ENCODE assay signal across 8 cellular contexts in the genomic region with DNA sequence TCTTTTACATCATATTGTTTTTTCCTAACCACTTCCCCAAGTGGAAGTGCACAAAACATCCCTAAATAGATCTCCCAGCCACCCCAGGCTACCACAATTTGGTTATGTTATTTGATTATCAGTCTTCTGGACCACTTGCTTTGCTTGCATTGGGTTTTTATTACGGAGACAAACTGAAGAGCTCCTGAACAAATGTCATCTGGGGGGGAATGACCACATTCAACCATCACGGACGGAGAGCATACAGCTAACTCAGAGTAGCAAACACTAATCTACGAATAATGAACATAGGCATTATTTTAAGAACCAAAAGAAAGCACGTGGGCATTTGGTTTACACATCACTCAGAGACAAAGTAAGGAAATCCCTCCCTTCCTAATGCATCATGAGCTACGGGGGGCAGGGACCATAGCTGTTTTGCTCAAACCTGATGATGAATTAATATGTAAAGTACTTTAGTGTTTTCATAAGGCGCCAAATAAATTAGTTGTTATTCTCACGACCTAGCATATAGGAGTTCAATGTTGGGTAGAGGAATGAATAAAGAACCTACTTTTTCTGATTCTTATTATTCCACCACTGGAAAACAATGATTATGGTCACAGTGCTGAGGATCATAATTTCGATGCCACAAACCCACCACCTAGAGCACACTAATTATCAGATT. TPM values are rescaled to one million over a fixed set of nuclear protein-coding genes. Genes with fewer than 3 reads are reported as not detected.
DNase-seq lines count a peak whose midpoint lies in the region; ATAC-seq and TF ChIP-seq lines count a peak whose summit lies in the region.

No MANE protein-coding gene starts in this region.

- H3K36me3 ChIP-seq in MG63, result no peaks in the 10 kb centered on the region
- no peaks in the 10 kb centered on the region for H3K36me3 ChIP-seq in kidney epithelial cell (ENCODE audit: control insufficient read depth, insufficient read depth, low read length)
- no peaks in the 10 kb centered on the region for H3K36me3 ChIP-seq in suprapubic skin

- peaks cover 22% of the 10 kb centered on the region for H3K4me1 ChIP-seq in suprapubic skin

- H3K4me3 ChIP-seq in MG63 (peak overlapping the region; percentile 53), kidney epithelial cell (ENCODE audit: low read depth, low read length) (peak overlapping the region; percentile 67), suprapubic skin (peak overlapping the region; percentile 98)

- TF ChIP-seq EP300 in suprapubic skin (IDR thresholded peaks at IDR 0.05), result no peak

- TF ChIP-seq CTCF in kidney epithelial cell (IDR thresholded peaks at IDR 0.05; ENCODE audit: insufficient read depth, low read length, poor library complexity, severe bottlenecking) (no peak), suprapubic skin (IDR thresholded peaks at IDR 0.05) (no peak)

- ATAC-seq in GM18505 (IDR thresholded peaks at IDR 0.05; ENCODE audit: unreplicated experiment), result no peak

- WGBS in suprapubic skin, result 25% methylated on average over 9 of the region's 9 CpGs

- DNase-seq in GM03348 (ENCODE audit: low spot score) (peak; percentile 5), MG63 (no peak), astrocyte of the hippocampus (ENCODE audit: low read depth, low spot score) (peak; percentile 57), kidney epithelial cell (ENCODE audit: low read depth) (no peak), suprapubic skin (ENCODE audit: low spot score in 2 of 2) (no peak), KG1 (lab: John Stamatoyannopoulos, UW) (no peak), NCI-H146 (lab: John Stamatoyannopoulos, UW) (no peak)

- H3K27me3 ChIP-seq in MG63 (no peaks in the 10 kb centered on the region), kidney epithelial cell (ENCODE audit: control insufficient read depth, insufficient read depth, low read length) (no peaks in the 10 kb centered on the region), suprapubic skin (no peaks in the 10 kb centered on the region)

- peak overlapping the region; percentile 95 for H3K27ac ChIP-seq in suprapubic skin

- H3K9me3 ChIP-seq in MG63, result no peaks in the 10 kb centered on the region
- H3K9me3 ChIP-seq in suprapubic skin, result no peaks in the 10 kb centered on the region

- TF ChIP-seq POLR2A in suprapubic skin (IDR thresholded peaks at IDR 0.05) (no peak), GM18505 (IDR thresholded peaks at IDR 0.05; ENCODE audit: borderline replicate concordance, extremely low read depth, insufficient read depth, insufficient read length) (no peak)

RNA-seq across cellular contexts. Expression of a gene that starts 11.6 kb away (rescaled TPM):
- total RNA-seq in MG63 (2014; rRNA removed; shearing (Covaris generic); ENCODE audit: low replicate concordance), result 12.1 and 12.2 TPM in 2 replicates
- 2.0 and 5.2 TPM in 2 replicates for total RNA-seq in kidney epithelial cell
- total RNA-seq in suprapubic skin, result not detected

RNA-seq across cellular contexts. Expression of a gene that starts 18.2 kb away (rescaled TPM):
- 50.8 and 78.7 TPM in 2 replicates for total RNA-seq in MG63 (2014; rRNA removed; shearing (Covaris generic); ENCODE audit: low replicate concordance)
- total RNA-seq in kidney epithelial cell (56.2 and 57.1 TPM in 2 replicates), suprapubic skin (10 to 100 TPM in 1 of 4 donors, 1 to 10 TPM in 3; 5.1 to 13.2 (median 8.3) TPM)

Comparison
In these comparisons a context has a peak if more than half of its experiments do, and no peak if none do; other contexts are left out.
1. DNase-seq: peak in GM03348 (single experiment) and astrocyte of the hippocampus (single experiment); none in MG63 (single experiment), kidney epithelial cell (single experiment), suprapubic skin (0 of 2), KG1 (single experiment) and NCI-H146 (single experiment).
2. Peak in every context shown above with its lines, with median percentiles within 50 percentile points of each other: H3K4me3 ChIP-seq.